ENCODE assay signal across 12 cellular contexts in genomic region chr15:73573572-73573971, GRCh38. TPM values are rescaled to one million over a fixed set of nuclear protein-coding genes. Genes with fewer than 3 reads are reported as not detected.
DNase-seq lines count a peak whose midpoint lies in the region; ATAC-seq and TF ChIP-seq lines count a peak whose summit lies in the region.
"Had no signal": no experiment of that assay in that cellular context is flagged by ENCODE, and none has a peak within 500 bp of the region (broad histone marks: within the 10 kb centered on the region; RNA-seq: fewer than 3 reads in every experiment).

No MANE protein-coding gene starts in this region.

- H3K9me3 Mint-ChIP-seq in activated T-helper 2 cell treated with anti-CD3 and anti-CD28 coated beads, Interferon-gamma antibody, Interleukin-2, Interleukin-4, amounts not matched to agents 10 μg/mL and 5 μg/mL and 100 μg/mL, durations not matched to agents 14 hours and 24 hours and 36 hours, result no peaks in the 10 kb centered on the region
- H3K9me3 Mint-ChIP-seq: activated naive CD8-positive, alpha-beta T cell treated with anti-CD3 and anti-CD28 coated beads, Interleukin-2, amount 50 U/mL, for 24 hours; IgD-negative memory B cell had no signal

- no peak for TF ChIP-seq POLR2A in gastroesophageal sphincter (IDR thresholded peaks at IDR 0.05)

- intact Hi-C loops in activated T-helper 2 cell treated with anti-CD3 and anti-CD28 coated beads, Interferon-gamma antibody, Interleukin-2, Interleukin-4, amounts not matched to agents 10 μg/mL and 5 μg/mL and 100 μg/mL, durations not matched to agents 14 hours and 24 hours and 36 hours (cut with micrococcal nuclease), result no loop called here
- intact Hi-C loops in OCI-LY7 (cut with micrococcal nuclease; ENCODE audit: unreplicated experiment), result no loop called here

- no peaks in the 10 kb centered on the region for H4K20me1 ChIP-seq in OCI-LY7 (ENCODE audit: insufficient read depth, low read length)

- no peak overlapping the region for H3K4me3 Mint-ChIP-seq in activated T-helper 2 cell treated with anti-CD3 and anti-CD28 coated beads, Interferon-gamma antibody, Interleukin-2, Interleukin-4, amounts not matched to agents 10 μg/mL and 5 μg/mL and 100 μg/mL, durations not matched to agents 14 hours and 24 hours and 36 hours (ENCODE audit: low read depth)
- H3K4me3 Mint-ChIP-seq: activated naive CD8-positive, alpha-beta T cell treated with anti-CD3 and anti-CD28 coated beads, Interleukin-2, amount 50 U/mL, for 24 hours; IgD-negative memory B cell had no signal

- no peak overlapping the region for H2AFZ ChIP-seq in OCI-LY7 (ENCODE audit: low read length)

- ATAC-seq in gastroesophageal sphincter, result peak; percentile 74
- ATAC-seq in stimulated activated naive CD8-positive, alpha-beta T cell treated with anti-CD3 and anti-CD28 coated beads, Interleukin-15, Interleukin-2, amounts not matched to agents 100 U/mL and 50 U/mL, for 24 hours, result no peak
- ATAC-seq: activated naive CD8-positive, alpha-beta T cell treated with anti-CD3 and anti-CD28 coated beads, Interleukin-2, amount 50 U/mL, for 24 hours had no signal

- H3K27ac ChIP-seq in gastroesophageal sphincter, result peak overlapping the region; percentile 48 to 66 (median 58)
- H3K27ac ChIP-seq in OCI-LY7 (ENCODE audit: low read depth, low read length, poor library complexity, severe bottlenecking), result no peak overlapping the region
- H3K27ac ChIP-seq: SK-N-MC had no signal

- H3K4me1 Mint-ChIP-seq in activated T-helper 2 cell treated with anti-CD3 and anti-CD28 coated beads, Interferon-gamma antibody, Interleukin-2, Interleukin-4, amounts not matched to agents 10 μg/mL and 5 μg/mL and 100 μg/mL, durations not matched to agents 14 hours and 24 hours and 36 hours (ENCODE audit: low read depth), result peaks cover 39% of the 10 kb centered on the region
- H3K4me1 Mint-ChIP-seq: IgD-negative memory B cell had no signal

- no TSS peak for BruUV-seq in OCI-LY7 (replicated peaks; lab: Mats Ljungman, UMichigan)

- no peaks in the 10 kb centered on the region for H3K79me2 ChIP-seq in OCI-LY7 (ENCODE audit: insufficient read depth, low read depth, low read length)

- peaks cover 72% of the 10 kb centered on the region for H3K36me3 Mint-ChIP-seq in activated T-helper 2 cell treated with anti-CD3 and anti-CD28 coated beads, Interferon-gamma antibody, Interleukin-2, Interleukin-4, amounts not matched to agents 10 μg/mL and 5 μg/mL and 100 μg/mL, durations not matched to agents 14 hours and 24 hours and 36 hours (ENCODE audit: low read depth)

- no peaks in the 10 kb centered on the region for H3K9me2 ChIP-seq in OCI-LY7 (ENCODE audit: insufficient read depth, low read length)

- TF ChIP-seq CTCF in gastroesophageal sphincter (IDR thresholded peaks at IDR 0.05), result no peak
- no peak for TF ChIP-seq CTCF in OCI-LY7 (conservative IDR thresholded peaks at IDR 0.05; ENCODE audit: low read length)

- CTCF ChIA-PET in OCI-LY7 (lab: Charles Lee; ENCODE audit: unreplicated experiment), result no interaction called here

- H3K27me3 ChIP-seq in gastroesophageal sphincter, result no peaks in the 10 kb centered on the region

- H3K36me3 ChIP-seq in gastroesophageal sphincter, result peaks cover 0 to 92% of the 10 kb centered on the region in 2 donors
- peaks cover 75% of the 10 kb centered on the region for H3K36me3 ChIP-seq in OCI-LY7 (ENCODE audit: insufficient read depth, low read length)

- no peak overlapping the region for H3K4me2 ChIP-seq in OCI-LY7 (ENCODE audit: low read length)
- H3K4me2 ChIP-seq: smooth muscle cell had no signal

- no peaks in the 10 kb centered on the region for H3K27me3 Mint-ChIP-seq in activated T-helper 2 cell treated with anti-CD3 and anti-CD28 coated beads, Interferon-gamma antibody, Interleukin-2, Interleukin-4, amounts not matched to agents 10 μg/mL and 5 μg/mL and 100 μg/mL, durations not matched to agents 14 hours and 24 hours and 36 hours (ENCODE audit: low read depth)
- H3K27me3 Mint-ChIP-seq: activated naive CD8-positive, alpha-beta T cell treated with anti-CD3 and anti-CD28 coated beads, Interleukin-2, amount 50 U/mL, for 24 hours; IgD-negative memory B cell had no signal

- 33 to 67% methylated on average over 1 to 3 of the region's 9 CpGs for WGBS in gastroesophageal sphincter (ENCODE audit: low coverage in 1 of 2), 2 donors

- H3K9me3 ChIP-seq in gastroesophageal sphincter (no peaks in the 10 kb centered on the region), OCI-LY7 (ENCODE audit: low read length) (no peaks in the 10 kb centered on the region)

- no peak overlapping the region for H3K4me3 ChIP-seq in gastroesophageal sphincter
- no peak overlapping the region for H3K4me3 ChIP-seq in OCI-LY7 (ENCODE audit: low read depth, low read length, poor library complexity, severe bottlenecking)
- H3K4me3 ChIP-seq: SK-N-MC, smooth muscle cell had no signal

- POLR2A ChIA-PET in OCI-LY7 (lab: Charles Lee), result no interaction called here

- peak overlapping the region; percentile 40 for H3K27ac Mint-ChIP-seq in activated T-helper 2 cell treated with anti-CD3 and anti-CD28 coated beads, Interferon-gamma antibody, Interleukin-2, Interleukin-4, amounts not matched to agents 10 μg/mL and 5 μg/mL and 100 μg/mL, durations not matched to agents 14 hours and 24 hours and 36 hours

- DNase-seq in HCEC 1CT, result peak; percentile 60
- no peak for DNase-seq in activated T-helper 2 cell treated with anti-CD3 and anti-CD28 coated beads, Interferon-gamma antibody, Interleukin-2, Interleukin-4, amounts not matched to agents 10 μg/mL and 5 μg/mL and 100 μg/mL, durations not matched to agents 14 hours and 24 hours and 36 hours (ENCODE audit: low spot score)
- DNase-seq in pulmonary artery endothelial cell (ENCODE audit: low read depth, low spot score), result peak; percentile 71
- no peak for DNase-seq in stimulated activated naive CD8-positive, alpha-beta T cell treated with anti-CD3 and anti-CD28 coated beads, Interleukin-15, Interleukin-2, amounts not matched to agents 100 U/mL and 50 U/mL, for 24 hours
- DNase-seq in OCI-LY7 (ENCODE audit: low spot score), result no peak
- DNase-seq in kidney tubule cell (ENCODE audit: low spot score), result no peak
- DNase-seq: activated naive CD8-positive, alpha-beta T cell treated with anti-CD3 and anti-CD28 coated beads, Interleukin-2, amount 50 U/mL, for 24 hours; DMS79 had no signal

- TF ChIP-seq EP300 in gastroesophageal sphincter (IDR thresholded peaks at IDR 0.05), result no peak

- peaks cover 3 to 59% (median 5%) of the 10 kb centered on the region in 3 donors for H3K4me1 ChIP-seq in gastroesophageal sphincter
- no peaks in the 10 kb centered on the region for H3K4me1 ChIP-seq in OCI-LY7 (ENCODE audit: insufficient read depth, low read length, poor library complexity, severe bottlenecking)

RNA-seq across cellular contexts. Expression of gene NPTN, which starts 59.6 kb away (rescaled TPM):
- 69.3 and 76.6 TPM in 2 replicates for total RNA-seq in activated T-helper 2 cell treated with anti-CD3 and anti-CD28 coated beads, Interferon-gamma antibody, Interleukin-2, Interleukin-4, amounts not matched to agents 10 μg/mL and 5 μg/mL and 100 μg/mL, durations not matched to agents 14 hours and 24 hours and 36 hours
- 100 to 1,000 TPM; 261 to 338 (median 333) TPM for total RNA-seq in gastroesophageal sphincter
- total RNA-seq in pulmonary artery endothelial cell, result 87.8 and 104 TPM in 2 replicates
- 36.0 and 41.5 TPM in 2 replicates for total RNA-seq in OCI-LY7 (2014; rRNA removed; shearing (Covaris generic))
- 36.6 and 43.2 TPM in 2 replicates for total RNA-seq in OCI-LY7 (2022)

Comparison
In these comparisons a context has a peak if more than half of its experiments do, and no peak if none do; other contexts are left out.
1. DNase-seq: peak in HCEC 1CT (single experiment) and pulmonary artery endothelial cell (single experiment); none in activated T-helper 2 cell treated with anti-CD3 and anti-CD28 coated beads, Interferon-gamma antibody, Interleukin-2, Interleukin-4, amounts not matched to agents 10 μg/mL and 5 μg/mL and 100 μg/mL, durations not matched to agents 14 hours and 24 hours and 36 hours (single experiment), stimulated activated naive CD8-positive, alpha-beta T cell treated with anti-CD3 and anti-CD28 coated beads, Interleukin-15, Interleukin-2, amounts not matched to agents 100 U/mL and 50 U/mL, for 24 hours (single experiment), OCI-LY7 (single experiment) and kidney tubule cell (single experiment).